Comparison of ENCODE assay signal across 1 cellular context in the genomic region with DNA sequence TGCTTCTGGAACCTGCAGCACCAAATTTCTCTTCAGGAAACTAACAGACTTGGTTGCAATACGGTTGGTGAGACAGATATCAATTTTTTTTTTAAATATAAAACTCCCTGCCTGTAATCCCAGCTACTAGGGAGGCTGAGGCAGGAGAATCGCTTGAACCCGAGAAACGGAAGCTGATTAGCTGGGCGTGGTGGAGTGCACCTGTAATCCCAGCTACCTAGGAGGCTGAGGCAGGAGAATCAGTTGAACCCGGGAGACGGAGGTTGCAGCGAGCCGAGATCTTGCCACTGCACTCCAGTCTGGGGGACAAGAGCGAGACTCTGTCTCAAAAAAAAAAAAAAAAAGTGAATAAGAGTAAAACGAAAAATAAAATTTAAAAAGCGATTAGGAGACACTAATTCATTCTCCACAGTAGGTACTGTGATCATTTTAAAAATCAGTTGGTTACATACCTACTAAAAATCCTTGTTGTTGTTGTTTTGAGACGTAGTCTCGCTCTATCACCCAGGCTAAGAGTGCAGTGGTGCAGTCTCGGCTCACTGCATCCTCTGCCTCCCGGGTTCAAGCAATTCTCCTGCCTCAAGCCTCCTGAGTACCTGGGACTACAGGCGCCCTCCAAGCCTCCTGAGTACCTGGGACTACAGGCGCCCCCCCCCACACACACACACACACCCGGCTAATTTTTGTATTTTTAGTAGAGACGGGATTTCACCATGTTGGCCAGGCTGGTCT.
TF ChIP-seq lines count a peak whose summit lies in the region.

No MANE protein-coding gene starts in this region.

TF ChIP-seq in GM12878, 131 proteins besides CTCF, POLR2A, EP300 and RAD21:
- TF ChIP-seq POLR2AphosphoS5 (IDR thresholded peaks at IDR 0.05; ENCODE audit: low read length) (peak; percentile 29; the same call in 1 of the 2 replicates), WRNIP1 (IDR thresholded peaks at IDR 0.05; ENCODE audit: borderline replicate concordance, low read depth, low read length) (no peak), ETV6 (conservative IDR thresholded peaks at IDR 0.05 in 1 of 2, IDR thresholded peaks at IDR 0.05 in 1 of 2; ENCODE audit: borderline replicate concordance in 1 of 2, low read depth in 1 of 2) (no peak), CREM (IDR thresholded peaks at IDR 0.05; ENCODE audit: low read depth) (no peak), YBX1 (IDR thresholded peaks at IDR 0.05) (no peak), MYB (IDR thresholded peaks at IDR 0.05; ENCODE audit: borderline replicate concordance, low read depth, low read length) (no peak), ESRRA (IDR thresholded peaks at IDR 0.05; ENCODE audit: low read length) (no peak), CREB1 (IDR thresholded peaks at IDR 0.05; ENCODE audit: low read depth) (no peak), ZNF592 (IDR thresholded peaks at IDR 0.05) (no peak), ZNF622 (IDR thresholded peaks at IDR 0.05) (no peak), RELB (IDR thresholded peaks at IDR 0.05; ENCODE audit: low read depth) (no peak), BCL11A (IDR thresholded peaks at IDR 0.05; ENCODE audit: low read depth, low read length) (no peak), MTA3 (IDR thresholded peaks at IDR 0.05; ENCODE audit: borderline replicate concordance, low read length) (0 out of 2 replicates have a peak, but pooled peaks have one; percentile 0), PRDM15 (CRISPR knock-in tag; IDR thresholded peaks at IDR 0.05) (no peak)
- TF ChIP-seq, protein P1, sequence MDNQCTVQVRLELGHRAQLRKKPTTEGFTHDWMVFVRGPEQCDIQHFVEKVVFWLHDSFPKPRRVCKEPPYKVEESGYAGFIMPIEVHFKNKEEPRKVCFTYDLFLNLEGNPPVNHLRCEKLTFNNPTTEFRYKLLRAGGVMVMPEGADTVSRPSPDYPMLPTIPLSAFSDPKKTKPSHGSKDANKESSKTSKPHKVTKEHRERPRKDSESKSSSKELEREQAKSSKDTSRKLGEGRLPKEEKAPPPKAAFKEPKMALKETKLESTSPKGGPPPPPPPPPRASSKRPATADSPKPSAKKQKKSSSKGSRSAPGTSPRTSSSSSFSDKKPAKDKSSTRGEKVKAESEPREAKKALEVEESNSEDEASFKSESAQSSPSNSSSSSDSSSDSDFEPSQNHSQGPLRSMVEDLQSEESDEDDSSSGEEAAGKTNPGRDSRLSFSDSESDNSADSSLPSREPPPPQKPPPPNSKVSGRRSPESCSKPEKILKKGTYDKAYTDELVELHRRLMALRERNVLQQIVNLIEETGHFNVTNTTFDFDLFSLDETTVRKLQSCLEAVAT (IDR thresholded peaks at IDR 0.05): peak; percentile 12; the same call in 1 of the 2 replicates
TF ChIP-seq in GM12878: peak in this region for 3.
